Comparison of ENCODE assay signal across 10 cellular contexts in genomic region chr5:54397420-54397819, GRCh38. TPM values are rescaled to one million over a fixed set of nuclear protein-coding genes. Genes with fewer than 3 reads are reported as not detected.
"Had no signal": no experiment of that assay in that cellular context is flagged by ENCODE, and none has a peak within 500 bp of the region (broad histone marks: within the 10 kb centered on the region; RNA-seq: fewer than 3 reads in every experiment).

No MANE protein-coding gene starts in this region.

- FAIRE-seq: H1, H54, HepG2 had no signal

- H3K27ac Mint-ChIP-seq: GM23338, H9, HFFc6, IgD-negative memory B cell had no signal

- ATAC-seq: GM23338, HepG2 had no signal

- H3K4me2 ChIP-seq: GM23338 had no signal

- H3K4me1 Mint-ChIP-seq: GM23338, H9, IgD-negative memory B cell had no signal

- H3K4me3 ChIP-seq: GM23338 had no signal

- DNase-seq: H9, HCEC 1CT, HFFc6 had no signal

- H3K4me3 Mint-ChIP-seq: GM23338, H9, HFFc6, IgD-negative memory B cell had no signal

- H2AFZ ChIP-seq: GM23338 had no signal

- H3K9me3 Mint-ChIP-seq: GM23338, HFFc6 had no signal

- H3K27ac ChIP-seq: HL-60 had no signal

- H3K36me3 Mint-ChIP-seq: IgD-negative memory B cell had no signal

RNA-seq across cellular contexts. Expression of gene HSPB3, which starts 58.1 kb away (rescaled TPM):
- total RNA-seq: GM23338, H1, H9, HepG2, HT1080 had no signal
- polyA plus RNA-seq: GM23338, H1, HepG2, IgD-negative memory B cell had no signal
